Comparison of ENCODE assay signal across 15 cellular contexts in genomic region chr14:101908795-101909194, GRCh38. TPM values are rescaled to one million over a fixed set of nuclear protein-coding genes. Genes with fewer than 3 reads are reported as not detected.
DNase-seq lines count a peak whose midpoint lies in the region; ATAC-seq and TF ChIP-seq lines count a peak whose summit lies in the region.
"Had no signal": no experiment of that assay in that cellular context is flagged by ENCODE, and none has a peak within 500 bp of the region (broad histone marks: within the 10 kb centered on the region; RNA-seq: fewer than 3 reads in every experiment).

No MANE protein-coding gene starts in this region.

- DNase-seq in activated naive CD4-positive, alpha-beta T cell treated with anti-CD3 and anti-CD28 coated beads for 36 hours = no peak
- DNase-seq in activated naive CD4-positive, alpha-beta T cell treated with anti-CD3 and anti-CD28 coated beads, Interleukin-2, amount 50 U/mL, for 16 hours = no peak
- DNase-seq in hippocampal formation (lab: John Stamatoyannopoulos, UW) = no peak
- DNase-seq: BE2C; Caco-2; CD8-positive, alpha-beta memory T cell; DND-41; GF-D8; H7 had no signal

- H3K4me1 ChIP-seq in HEK293 (ENCODE audit: control insufficient read depth, insufficient read depth, low read length) = no peaks in the 10 kb centered on the region
- H3K4me1 ChIP-seq: BE2C, Caco-2 had no signal

- ATAC-seq in GM21723 (IDR thresholded peaks at IDR 0.05; ENCODE audit: unreplicated experiment) = no peak
- ATAC-seq in HG03045 (IDR thresholded peaks at IDR 0.05; ENCODE audit: unreplicated experiment) = no peak

- no peaks in the 10 kb centered on the region for H3K9me3 Mint-ChIP-seq in activated naive CD4-positive, alpha-beta T cell treated with anti-CD3 and anti-CD28 coated beads for 36 hours
- H3K9me3 Mint-ChIP-seq: CD8-positive, alpha-beta memory T cell; IgD-negative memory B cell had no signal

- H3K4me1 Mint-ChIP-seq in activated naive CD4-positive, alpha-beta T cell treated with anti-CD3 and anti-CD28 coated beads for 36 hours (ENCODE audit: low read depth) = no peaks in the 10 kb centered on the region

- intact Hi-C loops in activated naive CD4-positive, alpha-beta T cell treated with anti-CD3 and anti-CD28 coated beads for 36 hours (cut with micrococcal nuclease) = no loop called here

- no peaks in the 10 kb centered on the region for H3K9me3 ChIP-seq in HEK293 (ENCODE audit: control insufficient read depth, insufficient read depth, low read depth, low read length)
- H3K9me3 ChIP-seq: BE2C, Caco-2 had no signal

- CTCF ChIA-PET in activated naive CD4-positive, alpha-beta T cell treated with anti-CD3 and anti-CD28 coated beads for 36 hours (lab: Charles Lee) = interaction anchor here (1.0 kb wide), 1 partner anchor 138 kb away, joined by 3 read pairs; no protein-coding TSS in a partner anchor
- CTCF ChIA-PET in HEK293 (lab: Yijun Ruan, JAX) = interaction anchor here (1.4 kb wide), 1 partner anchor 138 kb away, joined by 6 read pairs; no protein-coding TSS in a partner anchor

- peak overlapping the region; percentile 30 for H3K27ac Mint-ChIP-seq in activated naive CD4-positive, alpha-beta T cell treated with anti-CD3 and anti-CD28 coated beads for 36 hours
- H3K27ac Mint-ChIP-seq: IgD-negative memory B cell had no signal

- peaks cover 17 to 71% of the 10 kb centered on the region in 2 experiments for H3K36me3 ChIP-seq in HEK293 (ENCODE audit: control insufficient read depth in 2 of 2, insufficient read depth in 1 of 2, low read length in 2 of 2)

- TF ChIP-seq CTCF in HEK293 (tag by site-specific recombination; IDR thresholded peaks at IDR 0.05) = no peak

- H3K27me3 Mint-ChIP-seq in activated naive CD4-positive, alpha-beta T cell treated with anti-CD3 and anti-CD28 coated beads for 36 hours (ENCODE audit: low read depth) = no peaks in the 10 kb centered on the region
- H3K27me3 Mint-ChIP-seq: CD8-positive, alpha-beta memory T cell; IgD-negative memory B cell had no signal

- no peak overlapping the region for H3K4me3 ChIP-seq in HEK293 (ENCODE audit: low read depth, low read length)

- no peak overlapping the region for H3K4me3 Mint-ChIP-seq in activated naive CD4-positive, alpha-beta T cell treated with anti-CD3 and anti-CD28 coated beads for 36 hours
- H3K4me3 Mint-ChIP-seq: CD8-positive, alpha-beta memory T cell; IgD-negative memory B cell had no signal

- H3K27ac ChIP-seq in HEK293 (ENCODE audit: extremely low read depth, low read depth, low read length) (no peak overlapping the region), layer of hippocampus (ENCODE audit: low read depth, low read length) (peak overlapping the region; percentile 7)
- H3K27ac ChIP-seq: C4-2B had no signal

- peaks cover 29% of the 10 kb centered on the region for H3K36me3 Mint-ChIP-seq in activated naive CD4-positive, alpha-beta T cell treated with anti-CD3 and anti-CD28 coated beads for 36 hours (ENCODE audit: low read depth)

- no peaks in the 10 kb centered on the region for H3K27me3 ChIP-seq in layer of hippocampus (ENCODE audit: control insufficient read depth, insufficient read depth, low read length)
- H3K27me3 ChIP-seq: BE2C had no signal

- POLR2A ChIA-PET in HEK293 (lab: Yijun Ruan, JAX) = no interaction called here

TF ChIP-seq in HEK293, 187 proteins besides CTCF, POLR2A, EP300 and RAD21:
- no peak for TF ChIP-seq ZNF157 (tag by site-specific recombination; IDR thresholded peaks at IDR 0.05)
- TF ChIP-seq PRDM1 (tag by site-specific recombination; IDR thresholded peaks at IDR 0.05) = no peak
- no peak for TF ChIP-seq ZNF24 (tag by site-specific recombination; IDR thresholded peaks at IDR 0.05)
- peak; percentile 43; the same call in 1 of the 2 replicates for TF ChIP-seq SCRT1 (tag by site-specific recombination; IDR thresholded peaks at IDR 0.05; ENCODE audit: borderline replicate concordance)
- TF ChIP-seq ZNF146 (tag by site-specific recombination; IDR thresholded peaks at IDR 0.05) = no peak
- TF ChIP-seq WT1 (tag by site-specific recombination; IDR thresholded peaks at IDR 0.05) = no peak
- no peak for TF ChIP-seq ZNF112 (tag by site-specific recombination; IDR thresholded peaks at IDR 0.05)
- TF ChIP-seq ZBTB11 (tag by site-specific recombination; conservative IDR thresholded peaks at IDR 0.05; ENCODE audit: low read depth) = no peak
- no peak for TF ChIP-seq ZBTB21 (tag by site-specific recombination; IDR thresholded peaks at IDR 0.05)
- peak; percentile 88 for TF ChIP-seq SCRT2 (tag by site-specific recombination; IDR thresholded peaks at IDR 0.05)

RNA-seq across cellular contexts. Expression of gene DYNC1H1, which starts 55.6 kb away (rescaled TPM):
- 100 to 1,000 TPM; 207 to 208 TPM for total RNA-seq in activated naive CD4-positive, alpha-beta T cell treated with anti-CD3 and anti-CD28 coated beads for 36 hours
